Comparison of ENCODE assay signal across 25 cellular contexts in the genomic region with DNA sequence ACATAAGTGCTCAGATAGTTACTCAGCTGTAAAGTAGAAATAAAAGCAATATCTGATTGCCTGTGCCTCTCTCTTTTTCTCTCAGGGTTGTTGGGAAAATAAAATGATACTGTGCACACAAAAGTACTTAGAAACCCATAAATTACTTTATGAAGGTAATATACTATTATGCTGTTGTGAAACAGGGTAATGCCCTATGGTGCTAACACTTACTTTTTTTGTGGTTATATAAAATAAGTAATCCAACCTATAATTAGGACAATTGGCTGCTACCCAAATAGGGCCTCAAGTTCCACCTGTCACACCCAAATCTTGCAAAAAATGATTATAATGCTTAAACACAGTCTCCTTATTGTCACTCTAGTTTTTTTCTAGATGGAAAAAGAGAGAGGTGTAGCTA. TPM values are rescaled to one million over a fixed set of nuclear protein-coding genes. Genes with fewer than 3 reads are reported as not detected.
DNase-seq lines count a peak whose midpoint lies in the region; FAIRE-seq and TF ChIP-seq lines count a peak whose summit lies in the region.
"Had no signal": no experiment of that assay in that cellular context is flagged by ENCODE, and none has a peak within 500 bp of the region (broad histone marks: within the 10 kb centered on the region; RNA-seq: fewer than 3 reads in every experiment).

No MANE protein-coding gene starts in this region.

- no peak overlapping the region for H3K4me3 ChIP-seq in esophagus muscularis mucosa
- H3K4me3 ChIP-seq: BLaER1, HAP-1, hepatocyte, PC-9, upper lobe of right lung had no signal

- TF ChIP-seq POLR2A in esophagus muscularis mucosa (IDR thresholded peaks at IDR 0.05; ENCODE audit: low read depth) = no peak

- no peak for TF ChIP-seq EP300 in esophagus muscularis mucosa (IDR thresholded peaks at IDR 0.05)

- no peak for TF ChIP-seq CTCF in esophagus muscularis mucosa (IDR thresholded peaks at IDR 0.05)

- no peaks in the 10 kb centered on the region for H3K27me3 ChIP-seq in esophagus muscularis mucosa
- H3K27me3 ChIP-seq: BLaER1, hepatocyte, upper lobe of right lung had no signal

- no peak for DNase-seq in GM18507 (ENCODE audit: extremely low spot score, insufficient read length, low read depth)
- DNase-seq in NCI-H1417 treated with DMSO at 0.1 percent for 48 hours (lab: John Stamatoyannopoulos, UW) = peak; percentile 74
- peak; percentile 75 for DNase-seq in NCI-H2171 treated with DMSO at 0.1 percent for 48 hours (lab: John Stamatoyannopoulos, UW)
- DNase-seq in esophagus muscularis mucosa (ENCODE audit: extremely low spot score) = no peak
- DNase-seq in SW 1271 (lab: John Stamatoyannopoulos, UW) = no peak
- no peak for DNase-seq in activated CD4-positive, alpha-beta T cell treated with anti-CD3 and anti-CD28 coated beads for 1 hour
- DNase-seq in occipital lobe (lab: John Stamatoyannopoulos, UW) = no peak
- DNase-seq in HUDEP-2 (lab: John Stamatoyannopoulos, UW; ENCODE audit: unreplicated experiment in 76 of 76) = no peak
- DNase-seq: activated CD4-positive, alpha-beta T cell treated with anti-CD3 and anti-CD28 coated beads, Interleukin-2, amount 10 ng/mL, durations not matched to agents 7 days and 5 days; activated effector memory CD4-positive, alpha-beta T cell treated with Interleukin-2 at 50 U/mL for 16 hours; activated T-cell treated with anti-CD3 and anti-CD28 coated beads, Interleukin-2, amount 50 U/mL, for 1 hour; GDM1; Karpas-422; NCI-H1694 treated with DMSO at 0.1 percent for 48 hours; NCI-H446; PC-9; Right ventricle myocardium superior; stimulated activated naive CD4-positive, alpha-beta T cell; T-helper 9 cell; upper lobe of right lung had no signal

- intact Hi-C loops in esophagus muscularis mucosa (cut with DNase I) = no loop called here

- H3K27ac ChIP-seq in esophagus muscularis mucosa (replicated peaks in 1 of 4) = peak overlapping the region in 3 of 4 donors; percentile 29 to 33 (median 32)
- H3K27ac ChIP-seq: BLaER1, hepatocyte, PC-9, upper lobe of right lung had no signal

- FAIRE-seq in GM18507 (lab: Jason Lieb, UNC) = peak; percentile 9
- FAIRE-seq: endothelial cell of umbilical vein, HepG2 had no signal

- peaks cover 60 to 85% (median 79%) of the 10 kb centered on the region in 4 donors for H3K4me1 ChIP-seq in esophagus muscularis mucosa

- H3K9me3 ChIP-seq in esophagus muscularis mucosa = no peaks in the 10 kb centered on the region
- H3K9me3 ChIP-seq: BLaER1, HAP-1, upper lobe of right lung had no signal

- no peaks in the 10 kb centered on the region for H3K36me3 ChIP-seq in esophagus muscularis mucosa
- H3K36me3 ChIP-seq: BLaER1, HAP-1, upper lobe of right lung had no signal

RNA-seq across cellular contexts. Expression of gene DAAM1, which starts 50.6 kb away (rescaled TPM):
- total RNA-seq in esophagus muscularis mucosa (100 to 1,000 TPM in 1 of 4 donors, 10 to 100 TPM in 3; 64.3 to 110 (median 72.5) TPM), occipital lobe (182 TPM)

Comparison
In these comparisons a context has a peak if more than half of its experiments do, and no peak if none do; other contexts are left out.
1. DNase-seq: peak in NCI-H1417 treated with DMSO at 0.1 percent for 48 hours (single experiment) and NCI-H2171 treated with DMSO at 0.1 percent for 48 hours (single experiment); none in GM18507 (single experiment), esophagus muscularis mucosa (single experiment), SW 1271 (0 of 2), activated CD4-positive, alpha-beta T cell treated with anti-CD3 and anti-CD28 coated beads for 1 hour (single experiment), occipital lobe (single experiment) and HUDEP-2 (0 of 76).